8 cellular contexts compared by ENCODE assay signal in genomic region chr19:14494910-14495677, GRCh38. TPM values are rescaled to one million over a fixed set of nuclear protein-coding genes. Genes with fewer than 3 reads are reported as not detected.
DNase-seq lines count a peak whose midpoint lies in the region; ATAC-seq and TF ChIP-seq lines count a peak whose summit lies in the region.

No MANE protein-coding gene starts in this region.

- no peaks in the 10 kb centered on the region for H3K27me3 Mint-ChIP-seq in osteocyte (ENCODE audit: unreplicated experiment)

- peak overlapping the region; percentile 80 for H3K4me3 ChIP-seq in OCI-LY3 (ENCODE audit: low read length)
- peak overlapping the region; percentile 68 to 87 for H3K4me3 ChIP-seq in esophagus (ENCODE audit: low read depth in 1 of 2, low read length in 2 of 2)

- H3K4me2 ChIP-seq in OCI-LY3 (ENCODE audit: low read length), result peak overlapping the region; percentile 87

- H4K20me1 ChIP-seq in OCI-LY3 (ENCODE audit: insufficient read depth, low read length), result no peaks in the 10 kb centered on the region

- no peak overlapping the region for H3K27ac ChIP-seq in OCI-LY3 (ENCODE audit: low read length)
- peak overlapping the region; percentile 92 to 97 for H3K27ac ChIP-seq in esophagus (ENCODE audit: low read depth in 2 of 2, low read length in 1 of 2)

- 14 to 20% methylated on average over 12 to 14 of the region's 14 CpGs for WGBS in esophagus, 2 donors

- H3K4me1 ChIP-seq in OCI-LY3 (ENCODE audit: low read length), result peaks cover 7% of the 10 kb centered on the region
- peaks cover 0 to 12% of the 10 kb centered on the region in 2 donors for H3K4me1 ChIP-seq in esophagus (ENCODE audit: control insufficient read depth in 2 of 2, insufficient read depth in 2 of 2, low read length in 1 of 2)

- H3K4me3 Mint-ChIP-seq in osteocyte (ENCODE audit: unreplicated experiment), result peak overlapping the region; percentile 85

- H3K36me3 ChIP-seq in OCI-LY3 (replicated peaks; ENCODE audit: low read depth, low read length), result no peaks in the 10 kb centered on the region
- H3K36me3 ChIP-seq in esophagus (ENCODE audit: control insufficient read depth in 2 of 2, insufficient read depth in 2 of 2, low read length in 1 of 2), result peaks cover 0 to 3% of the 10 kb centered on the region in 2 donors

- H3K9ac ChIP-seq in OCI-LY3 (ENCODE audit: low read length), result peak overlapping the region; percentile 53

- peak; percentile 11 for DNase-seq in COLO668 (lab: John Stamatoyannopoulos, UW; ENCODE audit: unreplicated experiment)
- no peak for DNase-seq in osteocyte (ENCODE audit: extremely low spot score, unreplicated experiment)
- no peak for DNase-seq in NOMO-1 (lab: John Stamatoyannopoulos, UW; ENCODE audit: unreplicated experiment in 2 of 2)
- no peak for DNase-seq in activated CD4-positive, alpha-beta T cell treated with anti-CD3 and anti-CD28 coated beads, Interleukin-2, amount 50 U/mL, for 4 hours

- H3K27ac Mint-ChIP-seq in osteocyte (ENCODE audit: unreplicated experiment), result peak overlapping the region; percentile 71

- ATAC-seq in HG02610 (IDR thresholded peaks at IDR 0.05; ENCODE audit: unreplicated experiment) (no peak), HG03439 (IDR thresholded peaks at IDR 0.05; ENCODE audit: unreplicated experiment) (no peak)

- H3K9me3 Mint-ChIP-seq in osteocyte (ENCODE audit: unreplicated experiment), result no peaks in the 10 kb centered on the region

- H3K27me3 ChIP-seq in OCI-LY3 (ENCODE audit: low read depth, low read length) (0 out of 2 replicates have a peak, but pooled peaks cover 7% of the 10 kb centered on the region), esophagus (ENCODE audit: control insufficient read depth in 1 of 2, insufficient read depth in 2 of 2, low read length in 2 of 2) (no peaks in the 10 kb centered on the region)

- no peaks in the 10 kb centered on the region for H3K79me2 ChIP-seq in OCI-LY3 (ENCODE audit: low read length)

- H3K9me3 ChIP-seq in OCI-LY3 (ENCODE audit: insufficient read depth, low read length) (no peaks in the 10 kb centered on the region), esophagus (ENCODE audit: control insufficient read depth in 2 of 2, insufficient read depth in 1 of 2, low read depth in 1 of 2, low read length in 1 of 2) (no peaks in the 10 kb centered on the region)

- H3K4me1 Mint-ChIP-seq in osteocyte (ENCODE audit: unreplicated experiment), result peaks cover 29% of the 10 kb centered on the region

- H3K36me3 Mint-ChIP-seq in osteocyte (ENCODE audit: unreplicated experiment), result peaks cover 11% of the 10 kb centered on the region

- TF ChIP-seq CTCF in OCI-LY3 (IDR thresholded peaks at IDR 0.05; ENCODE audit: low read depth, low read length) (no peak), osteocyte (IDR thresholded peaks at IDR 0.05) (no peak)

- H2AFZ ChIP-seq in OCI-LY3 (ENCODE audit: low read depth, low read length), result no peak overlapping the region

RNA-seq across cellular contexts. Expression of gene GIPC1, which starts 0.8 kb away (rescaled TPM):
- polyA plus RNA-seq in esophagus, result 100 to 1,000 TPM; 269 to 368 TPM
- 89.0 and 90.3 TPM in 2 replicates for total RNA-seq in osteocyte

RNA-seq across cellular contexts. Expression of gene PTGER1, which starts 19.9 kb away (rescaled TPM):
- polyA plus RNA-seq in esophagus, result under 1 TPM; 0.32 to 0.47 TPM
- 1.0 and 1.6 TPM in 2 replicates for total RNA-seq in osteocyte

RNA-seq across cellular contexts. Expression of gene DNAJB1, which starts 23.1 kb away (rescaled TPM):
- 100 to 1,000 TPM; 249 to 309 TPM for polyA plus RNA-seq in esophagus
- total RNA-seq in osteocyte, result 80.0 and 84.6 TPM in 2 replicates

RNA-seq across cellular contexts. Expression of gene TECR, which starts 34.3 kb away (rescaled TPM):
- polyA plus RNA-seq in esophagus, result 100 to 1,000 TPM; 362 to 444 TPM
- total RNA-seq in osteocyte, result 136 and 139 TPM in 2 replicates
